9 cellular contexts compared by ENCODE assay signal in the genomic region with DNA sequence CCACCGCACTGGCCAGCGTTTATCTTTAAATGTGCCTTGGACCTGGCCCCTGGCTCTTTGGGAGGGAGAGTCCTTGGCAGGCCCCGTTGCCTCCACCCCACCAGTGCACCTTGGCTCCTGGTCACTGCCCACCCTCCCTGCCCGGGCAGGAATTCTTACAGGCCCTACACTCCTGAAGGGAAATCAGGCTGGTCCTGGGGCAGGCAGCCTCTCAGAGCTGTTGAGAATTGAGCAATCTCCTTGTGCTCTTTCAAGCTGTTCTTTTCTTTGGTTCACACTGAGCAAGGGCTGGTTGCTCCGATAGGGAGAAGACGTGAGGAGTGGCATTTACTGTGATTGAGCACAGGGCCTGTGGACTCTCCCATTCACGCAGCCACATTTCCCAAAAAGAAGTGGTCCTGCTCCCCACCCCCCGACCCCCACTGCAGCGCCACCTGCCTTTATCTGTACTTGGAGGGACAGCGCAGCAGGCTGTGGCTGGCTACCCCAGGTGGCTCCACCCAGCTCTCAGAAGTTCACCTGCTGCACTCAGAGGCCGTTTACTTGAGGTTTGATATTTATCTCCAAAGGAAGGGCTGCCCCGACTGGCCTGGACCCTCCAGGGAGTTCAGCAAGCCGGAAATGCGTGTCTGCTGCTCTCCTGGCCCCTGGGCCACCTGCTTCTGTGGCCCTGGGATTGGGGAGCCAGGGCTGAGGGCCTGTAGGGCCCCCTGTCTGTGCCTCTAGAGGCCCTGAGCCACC. TPM values are rescaled to one million over a fixed set of nuclear protein-coding genes. Genes with fewer than 3 reads are reported as not detected.
DNase-seq lines count a peak whose midpoint lies in the region; ATAC-seq, FAIRE-seq and TF ChIP-seq lines count a peak whose summit lies in the region.
"Had no signal": no experiment of that assay in that cellular context is flagged by ENCODE, and none has a peak within 500 bp of the region (broad histone marks: within the 10 kb centered on the region; RNA-seq: fewer than 3 reads in every experiment).

No MANE protein-coding gene starts in this region.

- peak overlapping the region; percentile 88 for H3K27ac Mint-ChIP-seq in progenitor cell of endocrine pancreas

- no peak for FAIRE-seq in D721Med (lab: Jason Lieb, UNC)

- H3K4me1 Mint-ChIP-seq in progenitor cell of endocrine pancreas (ENCODE audit: low read depth): peaks cover 46% of the 10 kb centered on the region

- H3K27me3 Mint-ChIP-seq in progenitor cell of endocrine pancreas: no peaks in the 10 kb centered on the region

- peaks cover 3% of the 10 kb centered on the region for H3K36me3 Mint-ChIP-seq in progenitor cell of endocrine pancreas (ENCODE audit: insufficient read depth)

- H3K4me3 Mint-ChIP-seq in progenitor cell of endocrine pancreas (ENCODE audit: low read depth): no peak overlapping the region

- no peak for TF ChIP-seq CTCF in progenitor cell of endocrine pancreas (IDR thresholded peaks at IDR 0.05; ENCODE audit: unreplicated experiment)
- TF ChIP-seq CTCF in D721Med (IDR thresholded peaks at IDR 0.05; ENCODE audit: insufficient read depth, missing control alignments): no peak

- H3K9me3 Mint-ChIP-seq in progenitor cell of endocrine pancreas (ENCODE audit: low read depth): no peaks in the 10 kb centered on the region

- ATAC-seq in HG03159 (IDR thresholded peaks at IDR 0.05; ENCODE audit: unreplicated experiment): no peak

- DNase-seq in EH (ENCODE audit: low read depth): peak; percentile 40
- DNase-seq in NCI-H345 treated with DMSO at 0.1 percent for 48 hours (lab: John Stamatoyannopoulos, UW; ENCODE audit: unreplicated experiment): peak; percentile 29
- DNase-seq in fibroblast of peridontal ligament (ENCODE audit: extremely low read depth): peak; percentile 45
- no peak for DNase-seq in progenitor cell of endocrine pancreas (ENCODE audit: low spot score, unreplicated experiment)
- DNase-seq in D721Med (ENCODE audit: insufficient read length, low spot score): no peak
- no peak for DNase-seq in iPS-NIHi11 (ENCODE audit: low spot score)
- DNase-seq in central memory CD4-positive, alpha-beta T cell: no peak
- DNase-seq: NCI-H1930 had no signal

RNA-seq across cellular contexts. Expression of gene SKI, which starts 47.8 kb away (rescaled TPM):
- 56.2 and 59.4 TPM in 2 replicates for total RNA-seq in progenitor cell of endocrine pancreas

Comparison
In these comparisons a context has a peak if more than half of its experiments do, and no peak if none do; other contexts are left out.
1. DNase-seq: peak in EH (single experiment), NCI-H345 treated with DMSO at 0.1 percent for 48 hours (single experiment) and fibroblast of peridontal ligament (single experiment); none in progenitor cell of endocrine pancreas (single experiment), D721Med (single experiment), iPS-NIHi11 (single experiment) and central memory CD4-positive, alpha-beta T cell (single experiment).